ENCODE assay signal across 8 cellular contexts in genomic region chr5:172764861-172765765, GRCh38. TPM values are rescaled to one million over a fixed set of nuclear protein-coding genes. Genes with fewer than 3 reads are reported as not detected.
DNase-seq lines count a peak whose midpoint lies in the region; ATAC-seq and TF ChIP-seq lines count a peak whose summit lies in the region.

No MANE protein-coding gene starts in this region.

- peaks cover 0 to 27% (median 11%) of the 10 kb centered on the region in 4 donors for H3K36me3 ChIP-seq in liver (ENCODE audit: control insufficient read depth in 4 of 4, insufficient read depth in 3 of 4, low read depth in 1 of 4, low read length in 3 of 4)

- no peaks in the 10 kb centered on the region for H3K27me3 ChIP-seq in liver (ENCODE audit: control insufficient read depth in 4 of 4, insufficient read depth in 4 of 4, low read length in 3 of 4)

- DNase-seq in CD1c-positive myeloid dendritic cell (ENCODE audit: extremely low spot score) (peak; percentile 100), NCI-H748 treated with DMSO at 0.1 percent for 48 hours (lab: John Stamatoyannopoulos, UW) (peak; percentile 98), dermis blood vessel endothelial cell (peak; percentile 100)
- peak; percentile 90 to 93 for DNase-seq in activated CD4-positive, alpha-beta T cell treated with anti-CD3 and anti-CD28 coated beads, Interleukin-2, amount 50 U/mL, for 4 hours
- peak; percentile 81 for DNase-seq in stimulated activated CD4-positive, alpha-beta T cell treated with anti-CD3 and anti-CD28 coated beads, Interleukin-4, amount 100 ng/mL, for 1 hour

- WGBS in liver: 8% methylated on average over 24 of the region's 24 CpGs

- peak overlapping the region; percentile 77 to 92 for H3K9ac ChIP-seq in liver (ENCODE audit: low read depth in 1 of 2, low read length in 2 of 2)

- H3K27ac ChIP-seq in liver (ENCODE audit: low read depth in 1 of 2, low read length in 2 of 2): peak overlapping the region; percentile 89 to 92

- TF ChIP-seq RAD21 in liver (IDR thresholded peaks at IDR 0.05): peak; percentile 60 to 61

- no peak for TF ChIP-seq CTCF in liver (IDR thresholded peaks at IDR 0.05; ENCODE audit: low read depth, low read length, missing input control)

- H3K4me1 ChIP-seq in liver (ENCODE audit: control insufficient read depth in 4 of 4, insufficient read depth in 4 of 4, low read length in 3 of 4): peaks cover 4 to 18% (median 5%) of the 10 kb centered on the region in 4 donors

- H3K9me3 ChIP-seq in liver (ENCODE audit: control insufficient read depth in 4 of 4, low read length in 3 of 4): no peaks in the 10 kb centered on the region

- ATAC-seq in GM19397 (IDR thresholded peaks at IDR 0.05; ENCODE audit: unreplicated experiment) (peak; percentile 87), HG03565 (IDR thresholded peaks at IDR 0.05; ENCODE audit: unreplicated experiment) (peak; percentile 77)

- peak overlapping the region in 2 of 3 donors; percentile 6 to 35 for H3K4me3 ChIP-seq in liver (ENCODE audit: low read depth in 1 of 3, low read length in 3 of 3)

TF ChIP-seq in liver, 16 proteins besides CTCF, POLR2A, EP300 and RAD21:
- TF ChIP-seq RXRA (IDR thresholded peaks at IDR 0.05) (peak; percentile 88 to 94), MAX (IDR thresholded peaks at IDR 0.05) (peak; percentile 91), REST (IDR thresholded peaks at IDR 0.05) (peak; percentile 82), EGR1 (IDR thresholded peaks at IDR 0.05; ENCODE audit: low read depth in 2 of 2) (peak; percentile 3 to 81), FOXA2 (IDR thresholded peaks at IDR 0.05) (peak; percentile 20), JUND (IDR thresholded peaks at IDR 0.05) (peak; percentile 94 to 97), SP1 (IDR thresholded peaks at IDR 0.05) (peak; percentile 72), ZBTB33 (IDR thresholded peaks at IDR 0.05) (peak; percentile 82), FOXA1 (IDR thresholded peaks at IDR 0.05) (peak; percentile 59), HNF4G (IDR thresholded peaks at IDR 0.05) (no peak), TAF1 (conservative IDR thresholded peaks at IDR 0.05) (no peak), GABPA (IDR thresholded peaks at IDR 0.05 in 1 of 2, conservative IDR thresholded peaks at IDR 0.05 in 1 of 2) (peak; percentile 67 to 88), NR2F2 (IDR thresholded peaks at IDR 0.05) (no peak), HNF4A (conservative IDR thresholded peaks at IDR 0.05) (peak in 1 of 2 donors; percentile 74), ATF3 (IDR thresholded peaks at IDR 0.05) (peak; percentile 75), YY1 (IDR thresholded peaks at IDR 0.05) (no peak)

RNA-seq across cellular contexts. Expression of gene DUSP1, which starts 5.9 kb away (rescaled TPM):
- total RNA-seq in dermis blood vessel endothelial cell (105 and 303 TPM in 2 replicates), liver (10 to 100 TPM; 53.2 to 95.0 TPM)
- polyA plus RNA-seq in liver: 100 to 1,000 TPM; 124 to 237 TPM

Comparison
In these comparisons a context has a peak if more than half of its experiments do, and no peak if none do; other contexts are left out.
1. Peak in every context shown above with its lines: DNase-seq, ATAC-seq, H3K4me3 ChIP-seq and H3K27ac ChIP-seq.